In the genomic region with DNA sequence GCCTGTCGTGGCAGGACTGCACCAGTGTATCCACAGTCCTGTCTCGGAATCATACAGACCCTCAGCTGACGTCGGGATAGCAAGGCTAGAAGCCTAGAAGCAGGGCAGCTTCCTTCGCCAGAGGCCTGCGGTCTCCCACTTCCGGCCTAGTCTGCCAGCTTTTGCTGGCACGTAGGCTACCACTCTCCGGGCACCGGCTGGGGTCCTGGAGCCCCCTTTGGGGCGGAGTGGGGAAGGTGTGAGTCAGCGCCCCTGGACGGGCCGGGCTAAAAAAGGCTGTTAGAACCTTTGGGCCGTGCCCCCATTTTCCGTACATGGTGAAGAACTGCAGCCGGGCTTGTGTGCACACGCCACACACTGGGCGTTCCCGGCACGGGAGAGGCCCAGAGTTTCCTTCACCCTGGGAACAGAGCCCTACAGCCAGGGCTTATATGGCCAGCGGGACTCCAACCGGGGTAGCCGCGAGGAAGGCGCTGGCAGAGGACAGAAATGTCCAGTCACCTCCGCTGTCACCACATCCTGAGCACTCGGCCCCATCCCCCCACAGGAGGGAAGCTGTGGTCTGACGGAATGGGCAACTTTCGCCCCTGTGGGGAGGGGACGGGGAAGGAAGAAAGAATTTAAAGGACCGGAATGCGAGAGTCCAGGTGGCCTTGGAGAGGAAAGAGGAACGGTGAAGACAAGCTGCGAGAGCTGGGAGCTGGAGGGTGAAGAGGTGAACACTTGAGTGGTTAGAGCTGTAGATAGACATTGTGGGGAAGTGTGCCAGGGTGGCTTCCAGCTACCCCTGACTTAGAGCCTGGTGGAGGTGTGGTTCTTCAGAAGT, we compare ENCODE assay signal across 8 cellular contexts. TPM values are rescaled to one million over a fixed set of nuclear protein-coding genes. Genes with fewer than 3 reads are reported as not detected.
DNase-seq lines count a peak whose midpoint lies in the region; ATAC-seq and TF ChIP-seq lines count a peak whose summit lies in the region.

No MANE protein-coding gene starts in this region.

- H3K9me3 ChIP-seq in CD4-positive, alpha-beta memory T cell (ENCODE audit: control insufficient read depth in 1 of 2, low read length in 2 of 2), result no peaks in the 10 kb centered on the region
- H3K9me3 ChIP-seq in HEK293 (ENCODE audit: control insufficient read depth, insufficient read depth, low read depth, low read length) (no peaks in the 10 kb centered on the region), OCI-LY7 (ENCODE audit: low read length) (no peaks in the 10 kb centered on the region), neural cell (ENCODE audit: low read length) (no peaks in the 10 kb centered on the region), upper lobe of right lung (no peaks in the 10 kb centered on the region)

- H2AFZ ChIP-seq in OCI-LY7 (ENCODE audit: low read length), result peak overlapping the region; percentile 31; the same call in 1 of the 2 replicates
- H2AFZ ChIP-seq in neural cell (ENCODE audit: low read depth, low read length), result no peak overlapping the region

- TF ChIP-seq EP300 in neural cell (conservative IDR thresholded peaks at IDR 0.05; ENCODE audit: poor library complexity, severe bottlenecking), result no peak

- no peaks in the 10 kb centered on the region for H3F3A ChIP-seq in neural cell (ENCODE audit: insufficient read depth, low read length, poor library complexity, severe bottlenecking)

- no peaks in the 10 kb centered on the region for H4K20me1 ChIP-seq in OCI-LY7 (ENCODE audit: insufficient read depth, low read length)
- no peaks in the 10 kb centered on the region for H4K20me1 ChIP-seq in neural cell (ENCODE audit: insufficient read depth)

- peaks cover 41% of the 10 kb centered on the region for H3K4me1 ChIP-seq in CD4-positive, alpha-beta memory T cell (ENCODE audit: insufficient read depth, low read length)
- H3K4me1 ChIP-seq in HEK293 (ENCODE audit: control insufficient read depth, insufficient read depth, low read length) (peaks cover 7% of the 10 kb centered on the region), OCI-LY7 (ENCODE audit: insufficient read depth, low read length, poor library complexity, severe bottlenecking) (peaks cover 49% of the 10 kb centered on the region), upper lobe of right lung (peaks cover 5% of the 10 kb centered on the region)

- H3K4me1 Mint-ChIP-seq in CD4-positive, alpha-beta memory T cell, result peaks cover 14 to 53% (median 27%) of the 10 kb centered on the region in 4 donors
- H3K4me1 Mint-ChIP-seq in activated T-cell treated with anti-CD3 and anti-CD28 coated beads, Interleukin-2, amount 50 U/mL, for 72 hours (ENCODE audit: low read depth), result peaks cover 34% of the 10 kb centered on the region

- DNase-seq in CD4-positive, alpha-beta memory T cell, result peak; percentile 56 to 89 (median 62)
- DNase-seq in OCI-LY7 (ENCODE audit: low spot score) (peak; percentile 69), fibroblast of mammary gland (ENCODE audit: low read depth) (peak; percentile 45), upper lobe of right lung (peak; percentile 82)
- peak; percentile 74 to 76 for DNase-seq in activated T-cell treated with anti-CD3 and anti-CD28 coated beads, Interleukin-2, amount 50 U/mL, for 72 hours

- no TSS peak for BruUV-seq in OCI-LY7 (replicated peaks; lab: Mats Ljungman, UMichigan)

- no peaks in the 10 kb centered on the region for H3K36me3 ChIP-seq in CD4-positive, alpha-beta memory T cell (ENCODE audit: insufficient read depth, low read length)
- H3K36me3 ChIP-seq in HEK293 (ENCODE audit: control insufficient read depth in 2 of 2, insufficient read depth in 1 of 2, low read length in 2 of 2) (no peaks in the 10 kb centered on the region), OCI-LY7 (ENCODE audit: insufficient read depth, low read length) (no peaks in the 10 kb centered on the region), neural cell (ENCODE audit: insufficient read depth, low read length) (no peaks in the 10 kb centered on the region), upper lobe of right lung (no peaks in the 10 kb centered on the region)

- peak overlapping the region; percentile 93 to 98 (median 97) for H3K27ac Mint-ChIP-seq in CD4-positive, alpha-beta memory T cell
- H3K27ac Mint-ChIP-seq in activated T-cell treated with anti-CD3 and anti-CD28 coated beads, Interleukin-2, amount 50 U/mL, for 72 hours, result peak overlapping the region; percentile 95

- no peak for TF ChIP-seq CTCF in HEK293 (tag by site-specific recombination; IDR thresholded peaks at IDR 0.05)
- no peak for TF ChIP-seq CTCF in OCI-LY7 (conservative IDR thresholded peaks at IDR 0.05; ENCODE audit: low read length)
- TF ChIP-seq CTCF in fibroblast of mammary gland (conservative IDR thresholded peaks at IDR 0.05; ENCODE audit: control insufficient read depth, insufficient read depth, low read depth, low read length), result no peak
- TF ChIP-seq CTCF in neural cell (IDR thresholded peaks at IDR 0.05; ENCODE audit: poor library complexity, severe bottlenecking), result no peak
- no peak for TF ChIP-seq CTCF in upper lobe of right lung (IDR thresholded peaks at IDR 0.05)

- peak overlapping the region; percentile 85 to 95 (median 88) for H3K4me3 Mint-ChIP-seq in CD4-positive, alpha-beta memory T cell
- peak overlapping the region; percentile 83 to 97 for H3K4me3 Mint-ChIP-seq in activated T-cell treated with anti-CD3 and anti-CD28 coated beads, Interleukin-2, amount 50 U/mL, for 72 hours

- CTCF ChIA-PET in CD4-positive, alpha-beta memory T cell (lab: Charles Lee; ENCODE audit: partially characterized antibody), result interaction anchor here (1.0 to 4.8 kb wide), 9 partner anchors 9 to 29 kb away, joined by 3 to 31 read pairs (median 7); a partner anchor contains a TSS
- CTCF ChIA-PET in HEK293 (lab: Yijun Ruan, JAX) (interaction anchor here (0.6 to 2.7 kb wide), 7 partner anchors 11 to 78 kb away, joined by 3 to 16 read pairs (median 4); no protein-coding TSS in a partner anchor), OCI-LY7 (lab: Charles Lee; ENCODE audit: unreplicated experiment) (interaction anchor here (0.7 to 2.6 kb wide), 3 partner anchors 11 to 24 kb away, joined by 3 to 9 read pairs (median 8); a partner anchor contains a TSS)

- H3K27me3 ChIP-seq in CD4-positive, alpha-beta memory T cell (ENCODE audit: insufficient read depth, low read length), result no peaks in the 10 kb centered on the region
- H3K27me3 ChIP-seq in neural cell (ENCODE audit: insufficient read depth, low read depth, low read length), result peaks cover 9% of the 10 kb centered on the region
- H3K27me3 ChIP-seq in upper lobe of right lung, result no peaks in the 10 kb centered on the region

- H3K4me2 ChIP-seq in OCI-LY7 (ENCODE audit: low read length), result peak overlapping the region; percentile 87
- no peak overlapping the region for H3K4me2 ChIP-seq in neural cell (ENCODE audit: low read length)

- H3K79me2 ChIP-seq in OCI-LY7 (ENCODE audit: insufficient read depth, low read depth, low read length), result no peaks in the 10 kb centered on the region
- no peaks in the 10 kb centered on the region for H3K79me2 ChIP-seq in neural cell (replicated peaks; ENCODE audit: insufficient read depth, low read length)

- POLR2A ChIA-PET in CD4-positive, alpha-beta memory T cell (lab: Charles Lee; ENCODE audit: partially characterized antibody), result interaction anchor here (0.6 to 2.6 kb wide), 27 partner anchors 8 to 366 kb away, joined by 3 to 37 read pairs (median 4); a partner anchor contains a TSS
- POLR2A ChIA-PET in HEK293 (lab: Yijun Ruan, JAX), result interaction anchor here (0.6 to 2.2 kb wide), 12 partner anchors 11 to 491 kb away, joined by 3 to 16 read pairs (median 4); a partner anchor contains a TSS
- POLR2A ChIA-PET in OCI-LY7 (lab: Charles Lee), result interaction anchor here (1.1 to 2.1 kb wide), 6 partner anchors 11 to 102 kb away, joined by 3 to 13 read pairs (median 4); no protein-coding TSS in a partner anchor

- intact Hi-C loops in CD4-positive, alpha-beta memory T cell (cut with micrococcal nuclease), result loop anchor here (2.0 to 10.0 kb wide), 2 partner anchors 44 to 92 kb away; a partner anchor contains a TSS
- intact Hi-C loops in OCI-LY7 (cut with micrococcal nuclease; ENCODE audit: unreplicated experiment), result loop anchor here (2.0 kb wide), 1 partner anchor 24 kb away; no protein-coding TSS in a partner anchor
- intact Hi-C loops in upper lobe of right lung (cut with DNase I), result no loop called here

- H3K9me2 ChIP-seq in OCI-LY7 (ENCODE audit: insufficient read depth, low read length) (no peaks in the 10 kb centered on the region), neural cell (ENCODE audit: insufficient read depth, low read length) (no peaks in the 10 kb centered on the region)

- H3K9ac ChIP-seq in neural cell (ENCODE audit: low read length), result no peak overlapping the region

- ATAC-seq in activated T-cell treated with anti-CD3 and anti-CD28 coated beads, Interleukin-2, amount 50 U/mL, for 72 hours (replicated peaks in 1 of 2), result peak; percentile 48 to 53
- peak; percentile 38 for ATAC-seq in upper lobe of right lung
- ATAC-seq in GM19455 (IDR thresholded peaks at IDR 0.05; ENCODE audit: unreplicated experiment), result no peak

- peaks cover 0 to 1% of the 10 kb centered on the region in 2 donors for H3K36me3 Mint-ChIP-seq in CD4-positive, alpha-beta memory T cell
- H3K36me3 Mint-ChIP-seq in activated T-cell treated with anti-CD3 and anti-CD28 coated beads, Interleukin-2, amount 50 U/mL, for 72 hours (ENCODE audit: insufficient read depth in 2 of 2), result peaks cover 0 to 2% of the 10 kb centered on the region in 2 donors

- H3K4me3 ChIP-seq in CD4-positive, alpha-beta memory T cell (ENCODE audit: low read length in 2 of 2), result peak overlapping the region; percentile 30 to 54
- peak overlapping the region; percentile 6; the same call in 1 of the 2 replicates for H3K4me3 ChIP-seq in HEK293 (ENCODE audit: low read depth, low read length)
- peak overlapping the region; percentile 62 for H3K4me3 ChIP-seq in OCI-LY7 (ENCODE audit: low read depth, low read length, poor library complexity, severe bottlenecking)
- H3K4me3 ChIP-seq in fibroblast of mammary gland (ENCODE audit: control insufficient read depth, low read depth, low read length), result peak overlapping the region; percentile 9
- H3K4me3 ChIP-seq in neural cell (ENCODE audit: low read length), result peak overlapping the region; percentile 37
- H3K4me3 ChIP-seq in upper lobe of right lung, result peak overlapping the region; percentile 40

- H3K27ac ChIP-seq in CD4-positive, alpha-beta memory T cell (ENCODE audit: low read depth, low read length), result peak overlapping the region; percentile 63
- H3K27ac ChIP-seq in HEK293 (ENCODE audit: extremely low read depth, low read depth, low read length), result peak overlapping the region; percentile 77
- H3K27ac ChIP-seq in OCI-LY7 (ENCODE audit: low read depth, low read length, poor library complexity, severe bottlenecking), result peak overlapping the region; percentile 83
- H3K27ac ChIP-seq in neural cell (ENCODE audit: low read length), result no peak overlapping the region
- peak overlapping the region; percentile 87 for H3K27ac ChIP-seq in upper lobe of right lung

- H3K9me3 Mint-ChIP-seq in CD4-positive, alpha-beta memory T cell, result peaks cover 0 to 4% (median 0%) of the 10 kb centered on the region in 8 donors
- H3K9me3 Mint-ChIP-seq in activated T-cell treated with anti-CD3 and anti-CD28 coated beads, Interleukin-2, amount 50 U/mL, for 72 hours, result no peaks in the 10 kb centered on the region

- H3K27me3 Mint-ChIP-seq in CD4-positive, alpha-beta memory T cell, result no peaks in the 10 kb centered on the region
- no peaks in the 10 kb centered on the region for H3K27me3 Mint-ChIP-seq in activated T-cell treated with anti-CD3 and anti-CD28 coated beads, Interleukin-2, amount 50 U/mL, for 72 hours (ENCODE audit: low read depth)

- TF ChIP-seq RAD21 in neural cell (conservative IDR thresholded peaks at IDR 0.05), result no peak

RNA-seq across cellular contexts. Expression of a gene that starts 4.6 kb away (rescaled TPM):
- 1 to 10 TPM; 1.6 to 2.2 TPM for total RNA-seq in CD4-positive, alpha-beta memory T cell
- under 1 TPM; 0.21 to 0.94 TPM for polyA plus RNA-seq in CD4-positive, alpha-beta memory T cell
- 0.85 and 1.0 TPM in 2 replicates for total RNA-seq in OCI-LY7 (2014; rRNA removed; shearing (Covaris generic))
- 1.1 and 1.7 TPM in 2 replicates for total RNA-seq in OCI-LY7 (2022)
- under 1 TPM; 0.84 to 0.93 TPM for total RNA-seq in activated T-cell treated with anti-CD3 and anti-CD28 coated beads, Interleukin-2, amount 50 U/mL, for 72 hours
- polyA plus RNA-seq in neural cell, result 4.2 and 12.2 TPM in 2 replicates
- polyA minus RNA-seq in neural cell, result 0.97 and 2.2 TPM in 2 replicates
- total RNA-seq in upper lobe of right lung, result 7.1 TPM

RNA-seq across cellular contexts. Expression of a gene that starts 4.6 kb away (rescaled TPM):
- total RNA-seq in CD4-positive, alpha-beta memory T cell, result 100 to 1,000 TPM; 132 to 146 TPM
- 100 to 1,000 TPM; 228 to 334 TPM for polyA plus RNA-seq in CD4-positive, alpha-beta memory T cell
- 16.7 and 21.2 TPM in 2 replicates for total RNA-seq in OCI-LY7 (2014; rRNA removed; shearing (Covaris generic))
- total RNA-seq in OCI-LY7 (2022) (54.3 and 56.9 TPM in 2 replicates), upper lobe of right lung (90.9 TPM)
- 100 to 1,000 TPM; 232 to 266 TPM for total RNA-seq in activated T-cell treated with anti-CD3 and anti-CD28 coated beads, Interleukin-2, amount 50 U/mL, for 72 hours
- not detected in 2 replicates for polyA plus RNA-seq in neural cell
- not detected in 2 replicates for polyA minus RNA-seq in neural cell

RNA-seq across cellular contexts. Expression of a gene that starts 19.0 kb away (rescaled TPM):
- total RNA-seq in CD4-positive, alpha-beta memory T cell, result 10 to 100 TPM; 12.0 to 12.3 TPM
- polyA plus RNA-seq in CD4-positive, alpha-beta memory T cell, result 1 to 10 TPM in 1 of 2 donors, under 1 TPM in 1; 0.73 to 4.5 TPM
- 9.9 and 10.6 TPM in 2 replicates for total RNA-seq in OCI-LY7 (2014; rRNA removed; shearing (Covaris generic))
- total RNA-seq in OCI-LY7 (2022), result 11.0 and 16.7 TPM in 2 replicates
- 10 to 100 TPM; 17.4 to 17.6 TPM for total RNA-seq in activated T-cell treated with anti-CD3 and anti-CD28 coated beads, Interleukin-2, amount 50 U/mL, for 72 hours
- polyA plus RNA-seq in neural cell, result 0.45 TPM in 1 of 2 replicates, not detected in the other
- polyA minus RNA-seq in neural cell, result not detected in 2 replicates
- 16.4 TPM for total RNA-seq in upper lobe of right lung

RNA-seq across cellular contexts. Expression of a gene that starts 32.9 kb away (rescaled TPM):
- under 1 TPM; 0.50 to 0.73 TPM for total RNA-seq in CD4-positive, alpha-beta memory T cell
- under 1 TPM in 1 of 2 donors, not detected in 1; 0.32 TPM for polyA plus RNA-seq in CD4-positive, alpha-beta memory T cell
- total RNA-seq in OCI-LY7 (2014; rRNA removed; shearing (Covaris generic)), result 0.79 and 2.3 TPM in 2 replicates
- total RNA-seq in OCI-LY7 (2022), result 2.3 and 2.9 TPM in 2 replicates
- 10 to 100 TPM in 1 of 2 donors, 1 to 10 TPM in 1; 8.7 to 15.9 TPM for total RNA-seq in activated T-cell treated with anti-CD3 and anti-CD28 coated beads, Interleukin-2, amount 50 U/mL, for 72 hours
- 240 and 281 TPM in 2 replicates for polyA plus RNA-seq in neural cell
- polyA minus RNA-seq in neural cell, result 149 and 163 TPM in 2 replicates
- total RNA-seq in upper lobe of right lung, result 3.5 TPM

RNA-seq across cellular contexts. Expression of a gene that starts 43.6 kb away (rescaled TPM):
- 10 to 100 TPM; 20.0 to 20.7 TPM for total RNA-seq in CD4-positive, alpha-beta memory T cell
- 10 to 100 TPM; 23.6 to 37.2 TPM for polyA plus RNA-seq in CD4-positive, alpha-beta memory T cell
- total RNA-seq in OCI-LY7 (2014; rRNA removed; shearing (Covaris generic)), result 18.8 and 27.5 TPM in 2 replicates
- total RNA-seq in OCI-LY7 (2022) (16.8 and 17.7 TPM in 2 replicates), upper lobe of right lung (19.3 TPM)
- 10 to 100 TPM; 14.7 to 17.8 TPM for total RNA-seq in activated T-cell treated with anti-CD3 and anti-CD28 coated beads, Interleukin-2, amount 50 U/mL, for 72 hours
- polyA plus RNA-seq in neural cell, result 22.9 and 27.3 TPM in 2 replicates
- 20.9 and 24.7 TPM in 2 replicates for polyA minus RNA-seq in neural cell

Comparison
In these comparisons a context has a peak if more than half of its experiments do, and no peak if none do; other contexts are left out.
1. H3K4me3 ChIP-seq: peak in every context shown above with its lines; median percentile 62 in OCI-LY7; 42 in CD4-positive, alpha-beta memory T cell; 40 in upper lobe of right lung; 37 in neural cell; 9 in fibroblast of mammary gland; 6 in HEK293.